In genomic region chr11:116065986-116066385, GRCh38 we compare ENCODE assay signal across 24 cellular contexts.
DNase-seq lines count a peak whose midpoint lies in the region; ATAC-seq, FAIRE-seq and TF ChIP-seq lines count a peak whose summit lies in the region.
"Had no signal": no experiment of that assay in that cellular context is flagged by ENCODE, and none has a peak within 500 bp of the region (broad histone marks: within the 10 kb centered on the region; RNA-seq: fewer than 3 reads in every experiment).

No MANE protein-coding gene starts in this region.

- RAD21 ChIA-PET in GM12878 (lab: Charles Lee; ENCODE audit: unreplicated experiment), result interaction anchor here (2.3 kb wide), 1 partner anchor 8 kb away, joined by 11 read pairs; no protein-coding TSS in a partner anchor

- ATAC-seq in DND-41 (ENCODE audit: insufficient read depth, low read depth) (peak; percentile 35), GM18907 (IDR thresholded peaks at IDR 0.05; ENCODE audit: unreplicated experiment) (peak; percentile 70), HG03354 (IDR thresholded peaks at IDR 0.05; ENCODE audit: poor library complexity, severe bottlenecking, unreplicated experiment) (peak; percentile 65), GM12878 (peak; percentile 71), HG02763 (IDR thresholded peaks at IDR 0.05; ENCODE audit: unreplicated experiment) (no peak)
- ATAC-seq: activated CD8-positive, alpha-beta T cell treated with anti-CD3 and anti-CD28 coated beads for 36 hours; activated naive CD4-positive, alpha-beta T cell treated with anti-CD3 and anti-CD28 coated beads, Interleukin-2, amount 50 U/mL, for 72 hours; K562; left ventricle myocardium superior; upper lobe of right lung had no signal

- no peak for FAIRE-seq in GM12878 (lab: Jason Lieb, UNC)
- FAIRE-seq: A204.1, K562 had no signal

- no peak overlapping the region for H3K4me2 ChIP-seq in DND-41 (ENCODE audit: insufficient read depth, low read length)
- H3K4me2 ChIP-seq in GM12878 (ENCODE audit: control insufficient read depth, insufficient read depth), result no peak overlapping the region; the same call in 1 of the 2 replicates
- H3K4me2 ChIP-seq: PC-9, smooth muscle cell had no signal

- POLR2A ChIA-PET in GM12878 (lab: Charles Lee), result no interaction called here

- H3K9me3 ChIP-seq in DND-41 (ENCODE audit: insufficient read depth, low read length, severe bottlenecking) (no peaks in the 10 kb centered on the region), GM12878 (replicated peaks; ENCODE audit: control insufficient read depth, insufficient read depth, low read length) (no peaks in the 10 kb centered on the region; the same call in 2 of the 3 replicates)
- H3K9me3 ChIP-seq: SJCRH30, upper lobe of right lung had no signal

- H3K4me3 ChIP-seq in DND-41 (ENCODE audit: low read depth in 1 of 2, low read length in 2 of 2) (no peak overlapping the region), GM12878 (no peak overlapping the region)
- H3K4me3 ChIP-seq: K562, PC-9, SJCRH30, smooth muscle cell, upper lobe of right lung had no signal

- H3K27me3 ChIP-seq in DND-41 (ENCODE audit: insufficient read depth, low read length, poor library complexity) (no peaks in the 10 kb centered on the region), GM12878 (replicated peaks in 1 of 2; ENCODE audit: control insufficient read depth in 2 of 2, insufficient read depth in 2 of 2, low read length in 1 of 2) (no peaks in the 10 kb centered on the region)
- H3K27me3 ChIP-seq: SJCRH30 had no signal

- H3K27ac ChIP-seq in DND-41 (ENCODE audit: low read length) (no peak overlapping the region), GM12878 (ENCODE audit: control insufficient read depth, insufficient read depth) (no peak overlapping the region)
- H3K27ac ChIP-seq: PC-9, SJCRH30, upper lobe of right lung had no signal

- H3K9ac ChIP-seq in DND-41 (ENCODE audit: low read depth, low read length) (no peak overlapping the region), GM12878 (ENCODE audit: control insufficient read depth, insufficient read depth, low read length) (no peak overlapping the region)

- in situ Hi-C loops in GM12878 (cut with MboI), result no loop called here

- intact Hi-C loops in GM12878 (cut with micrococcal nuclease; ENCODE audit: unreplicated experiment), result no loop called here

- TF ChIP-seq CTCF in DND-41 (IDR thresholded peaks at IDR 0.05; ENCODE audit: borderline replicate concordance, extremely low read depth, low read length, poor library complexity, severe bottlenecking) (no peak), GM12878 (IDR thresholded peaks at IDR 0.05 in 2 of 3, conservative IDR thresholded peaks at IDR 0.05 in 1 of 3; ENCODE audit: control insufficient read depth in 2 of 3, extremely low read depth in 1 of 3, insufficient read depth in 1 of 3, low read depth in 3 of 3, low read length in 3 of 3) (no peak)

- H3K36me3 ChIP-seq in DND-41 (ENCODE audit: insufficient read depth, low read length) (no peaks in the 10 kb centered on the region), GM12878 (ENCODE audit: control insufficient read depth in 2 of 2, insufficient read depth in 2 of 2, low read length in 1 of 2) (no peaks in the 10 kb centered on the region)
- H3K36me3 ChIP-seq: SJCRH30, upper lobe of right lung had no signal

- H3K79me2 ChIP-seq in DND-41 (ENCODE audit: insufficient read depth, low read length) (no peaks in the 10 kb centered on the region), GM12878 (ENCODE audit: control insufficient read depth, insufficient read depth, low read length) (no peaks in the 10 kb centered on the region)

- H2AFZ ChIP-seq in DND-41 (ENCODE audit: low read depth, low read length) (no peak overlapping the region), GM12878 (ENCODE audit: control insufficient read depth, low read depth, low read length) (peak overlapping the region; percentile 26)
- H2AFZ ChIP-seq: PC-9 had no signal

- CTCF ChIA-PET in GM12878 (lab: Yijun Ruan, JAX), result interaction anchor here (1.6 kb wide), 1 partner anchor 76 kb away, joined by 4 read pairs; no protein-coding TSS in a partner anchor

- SMC1A ChIA-PET in GM12878 (lab: Charles Lee; ENCODE audit: uncharacterized antibody, unreplicated experiment), result interaction anchor here (2.4 kb wide), 1 partner anchor 8 kb away, joined by 17 read pairs; no protein-coding TSS in a partner anchor

- no peak for TF ChIP-seq RAD21 in GM12878 (IDR thresholded peaks at IDR 0.05; ENCODE audit: insufficient read depth, low read depth, low read length)

- no TSS peak for BruUV-seq in GM12878 (replicated peaks; lab: Mats Ljungman, UMichigan)

- TF ChIP-seq EP300 in GM12878 (IDR thresholded peaks at IDR 0.05; ENCODE audit: borderline replicate concordance in 1 of 2, control insufficient read depth in 1 of 2, low read depth in 2 of 2, low read length in 2 of 2), result no peak

- H3K4me1 ChIP-seq in DND-41 (ENCODE audit: insufficient read depth, low read length), result no peaks in the 10 kb centered on the region
- H3K4me1 ChIP-seq in GM12878 (ENCODE audit: control insufficient read depth, insufficient read depth, low read length), result peaks cover 29% of the 10 kb centered on the region
- H3K4me1 ChIP-seq: SJCRH30, upper lobe of right lung had no signal

- WGBS in GM12878 (ENCODE audit: insufficient coverage, insufficient replicate concordance, low lambda C conversion rate, missing lambda C conversion rate), result 50% methylated on average over 8 of the region's 8 CpGs

- H4K20me1 ChIP-seq in DND-41 (ENCODE audit: insufficient read depth, low read length), result 0 out of 2 replicates have a peak, but pooled peaks cover 2% of the 10 kb centered on the region
- no peaks in the 10 kb centered on the region for H4K20me1 ChIP-seq in GM12878 (ENCODE audit: control insufficient read depth, insufficient read depth)

- no peak for DNase-seq in DND-41
- DNase-seq in GM12878 (ENCODE audit: low read depth, low spot score), result peak; percentile 48
- no peak for DNase-seq in Ammon's horn (ENCODE audit: low spot score)
- no peak for DNase-seq in hippocampal formation (lab: John Stamatoyannopoulos, UW)
- no peak for DNase-seq in DMS 273 (lab: John Stamatoyannopoulos, UW; ENCODE audit: unreplicated experiment)
- DNase-seq: activated CD4-positive, CD25-positive, alpha-beta regulatory T cell; activated CD8-positive, alpha-beta T cell treated with anti-CD3 and anti-CD28 coated beads for 36 hours; activated T-cell treated with anti-CD3 and anti-CD28 coated beads, Interleukin-2, amount 50 U/mL, for 24 hours; C1 segment of cervical spinal cord; head of caudate nucleus; left ventricle myocardium superior; NCI-H1105 treated with DMSO at 0.1 percent for 48 hours; NCI-H524 treated with DMSO at 0.1 percent for 48 hours; PC-9; SJCRH30; stimulated activated CD4-positive, alpha-beta T cell treated with anti-CD3 and anti-CD28 coated beads, Interleukin-4, amount 100 ng/mL, for 1 hour; upper lobe of right lung had no signal

- TF ChIP-seq POLR2A in GM12878 (IDR thresholded peaks at IDR 0.05; ENCODE audit: low read depth, low read length), result no peak

TF ChIP-seq in GM12878, 131 proteins besides CTCF, POLR2A, EP300 and RAD21 (continues in another document):
- no peak for TF ChIP-seq SREBF1 (IDR thresholded peaks at IDR 0.05; ENCODE audit: low read length)
- TF ChIP-seq E4F1 (IDR thresholded peaks at IDR 0.05; ENCODE audit: borderline replicate concordance, partially characterized antibody), result no peak
- TF ChIP-seq JUNB (IDR thresholded peaks at IDR 0.05), result no peak
- no peak for TF ChIP-seq RELA (IDR thresholded peaks at IDR 0.05; ENCODE audit: borderline replicate concordance, partially characterized antibody)
- TF ChIP-seq HDGF (IDR thresholded peaks at IDR 0.05), result no peak
- TF ChIP-seq CBFB (IDR thresholded peaks at IDR 0.05; ENCODE audit: low read depth), result 0 out of 2 replicates have a peak, but pooled peaks have one; percentile 20
- TF ChIP-seq IKZF1 (conservative IDR thresholded peaks at IDR 0.05), result peak; percentile 32; the same call in 1 of the 2 replicates
- no peak for TF ChIP-seq SRF (IDR thresholded peaks at IDR 0.05; ENCODE audit: low read depth in 2 of 2, low read length in 2 of 2)
- TF ChIP-seq, protein P1, sequence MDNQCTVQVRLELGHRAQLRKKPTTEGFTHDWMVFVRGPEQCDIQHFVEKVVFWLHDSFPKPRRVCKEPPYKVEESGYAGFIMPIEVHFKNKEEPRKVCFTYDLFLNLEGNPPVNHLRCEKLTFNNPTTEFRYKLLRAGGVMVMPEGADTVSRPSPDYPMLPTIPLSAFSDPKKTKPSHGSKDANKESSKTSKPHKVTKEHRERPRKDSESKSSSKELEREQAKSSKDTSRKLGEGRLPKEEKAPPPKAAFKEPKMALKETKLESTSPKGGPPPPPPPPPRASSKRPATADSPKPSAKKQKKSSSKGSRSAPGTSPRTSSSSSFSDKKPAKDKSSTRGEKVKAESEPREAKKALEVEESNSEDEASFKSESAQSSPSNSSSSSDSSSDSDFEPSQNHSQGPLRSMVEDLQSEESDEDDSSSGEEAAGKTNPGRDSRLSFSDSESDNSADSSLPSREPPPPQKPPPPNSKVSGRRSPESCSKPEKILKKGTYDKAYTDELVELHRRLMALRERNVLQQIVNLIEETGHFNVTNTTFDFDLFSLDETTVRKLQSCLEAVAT (IDR thresholded peaks at IDR 0.05), result no peak
- no peak for TF ChIP-seq PAX8 (IDR thresholded peaks at IDR 0.05)
- no peak for TF ChIP-seq MEF2B (IDR thresholded peaks at IDR 0.05; ENCODE audit: partially characterized antibody, poor library complexity, severe bottlenecking)
- TF ChIP-seq EGR1 (IDR thresholded peaks at IDR 0.05; ENCODE audit: borderline replicate concordance in 1 of 2, low read depth in 2 of 2, low read length in 2 of 2), result no peak
